ENCODE assay signal across 8 cellular contexts in the genomic region with DNA sequence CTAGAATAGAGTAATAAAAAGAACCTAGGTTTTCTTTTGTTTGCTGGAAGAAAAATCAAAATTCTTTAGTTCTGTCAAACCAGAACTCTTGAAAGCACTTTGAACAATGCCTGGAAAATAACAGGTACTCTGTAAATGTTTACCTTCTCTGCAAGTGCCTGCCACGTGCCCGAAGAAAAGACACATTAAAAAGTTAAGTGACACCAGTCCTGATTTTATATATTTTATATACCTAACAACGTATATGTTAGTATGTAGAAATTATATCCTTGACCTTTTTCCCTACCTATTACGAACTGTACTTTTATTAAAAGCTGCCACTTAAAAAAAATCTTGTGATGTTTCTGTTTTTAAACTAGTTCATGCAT. TPM values are rescaled to one million over a fixed set of nuclear protein-coding genes. Genes with fewer than 3 reads are reported as not detected.
DNase-seq lines count a peak whose midpoint lies in the region; ATAC-seq lines count a peak whose summit lies in the region.

No MANE protein-coding gene starts in this region.

- no peaks in the 10 kb centered on the region for H3K9me3 ChIP-seq in T-helper 17 cell (ENCODE audit: control insufficient read depth, low read length, poor library complexity, severe bottlenecking)
- H3K9me3 ChIP-seq in right cardiac atrium (ENCODE audit: control insufficient read depth, low read length): no peaks in the 10 kb centered on the region

- no peaks in the 10 kb centered on the region for H3K27me3 Mint-ChIP-seq in T-helper 17 cell

- H3K27ac ChIP-seq in right cardiac atrium (ENCODE audit: low read length): no peak overlapping the region

- ATAC-seq in T-helper 17 cell (no peak), right cardiac atrium (no peak)
- ATAC-seq in stimulated activated effector memory CD8-positive, alpha-beta T cell treated with anti-CD3 and anti-CD28 coated beads, Interleukin-12 subunit alpha, Interleukin-12 subunit beta, amount 100 ng/mL, for 72 hours: no peak

- peaks cover 34% of the 10 kb centered on the region for H3K4me1 Mint-ChIP-seq in T-helper 17 cell
- H3K4me1 Mint-ChIP-seq in stimulated activated effector memory CD8-positive, alpha-beta T cell treated with anti-CD3 and anti-CD28 coated beads, Interleukin-12 subunit alpha, Interleukin-12 subunit beta, amount 100 ng/mL, for 72 hours: peaks cover 32% of the 10 kb centered on the region

- DNase-seq in NCI-H748 (lab: John Stamatoyannopoulos, UW; ENCODE audit: unreplicated experiment) (peak; percentile 30), NCI-H748 treated with DMSO at 0.1 percent for 48 hours (lab: John Stamatoyannopoulos, UW) (no peak), T-helper 17 cell (no peak), right cardiac atrium (no peak), DMS79 treated with DMSO at 0.1 percent for 48 hours (lab: John Stamatoyannopoulos, UW) (no peak), COLO829 (ENCODE audit: low spot score) (no peak), NCI-H1048 (lab: John Stamatoyannopoulos, UW) (no peak)
- no peak for DNase-seq in stimulated activated effector memory CD8-positive, alpha-beta T cell treated with anti-CD3 and anti-CD28 coated beads, Interleukin-12 subunit alpha, Interleukin-12 subunit beta, amount 100 ng/mL, for 72 hours (ENCODE audit: low spot score in 2 of 2)

- no peaks in the 10 kb centered on the region for H3K27me3 ChIP-seq in right cardiac atrium (ENCODE audit: control insufficient read depth, insufficient read depth)

- peak overlapping the region; percentile 98 for H3K27ac Mint-ChIP-seq in T-helper 17 cell
- peak overlapping the region; percentile 100 for H3K27ac Mint-ChIP-seq in stimulated activated effector memory CD8-positive, alpha-beta T cell treated with anti-CD3 and anti-CD28 coated beads, Interleukin-12 subunit alpha, Interleukin-12 subunit beta, amount 100 ng/mL, for 72 hours

- H3K4me3 ChIP-seq in right cardiac atrium (ENCODE audit: low read length): peak overlapping the region; percentile 89

- peaks cover 2% of the 10 kb centered on the region for H3K9me3 Mint-ChIP-seq in stimulated activated effector memory CD8-positive, alpha-beta T cell treated with anti-CD3 and anti-CD28 coated beads, Interleukin-12 subunit alpha, Interleukin-12 subunit beta, amount 100 ng/mL, for 72 hours

- H3K36me3 Mint-ChIP-seq in T-helper 17 cell (ENCODE audit: low read depth): peaks cover 4% of the 10 kb centered on the region
- peaks cover 6% of the 10 kb centered on the region for H3K36me3 Mint-ChIP-seq in stimulated activated effector memory CD8-positive, alpha-beta T cell treated with anti-CD3 and anti-CD28 coated beads, Interleukin-12 subunit alpha, Interleukin-12 subunit beta, amount 100 ng/mL, for 72 hours

- 18% methylated on average over 4 of the region's 4 CpGs for WGBS in right cardiac atrium

- peak overlapping the region; percentile 98 for H3K4me3 Mint-ChIP-seq in T-helper 17 cell
- peak overlapping the region; percentile 99 for H3K4me3 Mint-ChIP-seq in stimulated activated effector memory CD8-positive, alpha-beta T cell treated with anti-CD3 and anti-CD28 coated beads, Interleukin-12 subunit alpha, Interleukin-12 subunit beta, amount 100 ng/mL, for 72 hours

- intact Hi-C loops in right cardiac atrium (cut with DNase I): loop anchor here in 2 of 4 donors (10.0 kb wide), 1 partner anchor 90 kb away; a partner anchor contains a TSS

- H3K4me1 ChIP-seq in right cardiac atrium (ENCODE audit: control insufficient read depth, insufficient read depth, low read length): peaks cover 3% of the 10 kb centered on the region

RNA-seq across cellular contexts. Expression of a gene that starts 1.0 kb away (rescaled TPM):
- total RNA-seq in T-helper 17 cell (10 to 100 TPM; 13.1 to 14.9 TPM), right cardiac atrium (1 to 10 TPM; 4.8 to 8.5 (median 7.7) TPM)
- 3.8 TPM for polyA plus RNA-seq in right cardiac atrium

RNA-seq across cellular contexts. Expression of a gene that starts 1.4 kb away (rescaled TPM):
- total RNA-seq in T-helper 17 cell (100 to 1,000 TPM; 122 to 133 TPM), right cardiac atrium (10 to 100 TPM; 19.5 to 29.5 (median 23.3) TPM)
- 12.4 TPM for polyA plus RNA-seq in right cardiac atrium

RNA-seq across cellular contexts. Expression of a gene that starts 20.8 kb away (rescaled TPM):
- total RNA-seq in T-helper 17 cell: 10 to 100 TPM; 11.8 to 12.3 TPM
- 10 to 100 TPM; 28.5 to 31.3 (median 29.0) TPM for total RNA-seq in right cardiac atrium
- 14.0 TPM for polyA plus RNA-seq in right cardiac atrium

Comparison
In these comparisons a context has a peak if more than half of its experiments do, and no peak if none do; other contexts are left out.
1. RNA of a gene that starts 1.4 kb away (total RNA-seq): 122 to 133 TPM in T-helper 17 cell; 19.5 to 29.5 TPM in right cardiac atrium; every median in the first group is over 4 times any median in the second.